Comparison of ENCODE assay signal across 18 cellular contexts in genomic region chr3:50224639-50225038, GRCh38. TPM values are rescaled to one million over a fixed set of nuclear protein-coding genes. Genes with fewer than 3 reads are reported as not detected.
"Had no signal": no experiment of that assay in that cellular context is flagged by ENCODE, and none has a peak within 500 bp of the region (broad histone marks: within the 10 kb centered on the region; RNA-seq: fewer than 3 reads in every experiment).

No MANE protein-coding gene starts in this region.

- H3K27me3 ChIP-seq: body of pancreas had no signal

- DNase-seq: activated CD4-positive, CD25-positive, alpha-beta regulatory T cell treated with anti-CD3 and anti-CD28 coated beads, Interleukin-2, amount 50 U/mL, for 72 hours; activated naive CD4-positive, alpha-beta T cell treated with anti-CD3 and anti-CD28 coated beads, Interleukin-2, amount 50 U/mL, for 16 hours; amygdala; body of pancreas; central memory CD4-positive, alpha-beta T cell; esophagus squamous epithelium; glutamatergic neuron; hypothalamus; kidney glomerular epithelial cell; retina; stimulated activated CD4-positive, alpha-beta T cell treated with anti-CD3 and anti-CD28 coated beads, Interleukin-2, amount 100 ng/mL, for 48 hours; stimulated activated naive CD8-positive, alpha-beta T cell treated with anti-CD3 and anti-CD28 coated beads, Interleukin-15, Interleukin-2, amounts not matched to agents 100 U/mL and 50 U/mL, for 24 hours; T1000; transverse colon had no signal

- H3K9me3 ChIP-seq: body of pancreas, esophagus squamous epithelium, transverse colon had no signal

- H3K4me3 ChIP-seq: body of pancreas, coronary artery, esophagus squamous epithelium, transverse colon had no signal

- H3K36me3 ChIP-seq: esophagus squamous epithelium, transverse colon had no signal

- ATAC-seq: body of pancreas; stimulated activated naive CD8-positive, alpha-beta T cell treated with anti-CD3 and anti-CD28 coated beads, Interleukin-15, Interleukin-2, amounts not matched to agents 100 U/mL and 50 U/mL, for 24 hours had no signal

- H3K27ac ChIP-seq: body of pancreas, coronary artery, esophagus squamous epithelium, transverse colon had no signal

RNA-seq across cellular contexts. Expression of gene SLC38A3, which starts 19.6 kb away (rescaled TPM):
- total RNA-seq: esophagus squamous epithelium, fibroblast of villous mesenchyme, transverse colon had no signal

RNA-seq across cellular contexts. Expression of gene GNAT1, which starts 33.2 kb away (rescaled TPM):
- total RNA-seq: body of pancreas, esophagus squamous epithelium, fibroblast of villous mesenchyme, lower leg skin, mesenteric fat pad, transverse colon had no signal

RNA-seq across cellular contexts. Expression of gene LSMEM2, which starts 54.2 kb away (rescaled TPM):
- total RNA-seq: body of pancreas, esophagus squamous epithelium, fibroblast of villous mesenchyme, mesenteric fat pad, transverse colon had no signal
